Comparison of ENCODE assay signal across 7 cellular contexts in genomic region chr1:32538887-32539583, GRCh38. TPM values are rescaled to one million over a fixed set of nuclear protein-coding genes. Genes with fewer than 3 reads are reported as not detected.
A peak's percentile ranks its signal among the peaks of the same experiment; 100 is the strongest.
DNase-seq lines count a peak whose midpoint lies in the region; ATAC-seq, FAIRE-seq and TF ChIP-seq lines count a peak whose summit lies in the region.

Gene ZBTB8A (plus strand): TSS chr1:32539427. CDS start chr1:32592932, 53,505 bp downstream.

- CTCF ChIA-PET in HepG2 (lab: Yijun Ruan, JAX; ENCODE audit: low intra/inter-chr PET ratio, low total read pairs), result no interaction called here

- peak within 1 kb of the TSS; percentile 93 for H3K4me2 ChIP-seq in HepG2 (ENCODE audit: low read depth, low read length)

- H3K36me3 ChIP-seq in duodenal mucosa (ENCODE audit: control insufficient read depth in 1 of 2, insufficient read depth in 2 of 2, low read length in 2 of 2) (no peaks in the 10 kb centered on the region), HepG2 (replicated peaks in 1 of 2; ENCODE audit: control insufficient read depth in 1 of 2, insufficient read depth in 2 of 2, low read length in 2 of 2) (no peaks in the 10 kb centered on the region)

- TF ChIP-seq EP300 in HepG2 (IDR thresholded peaks at IDR 0.05; ENCODE audit: low read depth in 2 of 2, low read length in 2 of 2), result no peak
- TF ChIP-seq EP300 in HepG2 (CRISPR knock-in tag; IDR thresholded peaks at IDR 0.05; ENCODE audit: borderline replicate concordance), result no peak

- peak; percentile 55 for ATAC-seq in HepG2
- peak; percentile 28 for ATAC-seq in stimulated activated naive CD8-positive, alpha-beta T cell treated with anti-CD3 and anti-CD28 coated beads, Interleukin-15, Interleukin-2, amounts not matched to agents 100 U/mL and 50 U/mL, for 24 hours

- in situ Hi-C loops in G401 (cut with HindIII; ENCODE audit: low sequenced_read_pairs), result no loop called here
- in situ Hi-C loops in HepG2 (cut with HindIII; ENCODE audit: extremely low pct_ligation_motif_present, low pct_unique_long_range_greater_than_20kb), result no loop called here

- H3K4me3 ChIP-seq in NB4 (ENCODE audit: low read depth, low read length), result peak within 1 kb of the TSS; percentile 34
- peak within 1 kb of the TSS; percentile 78 to 87 for H3K4me3 ChIP-seq in duodenal mucosa (ENCODE audit: low read depth in 1 of 2, low read length in 2 of 2)
- H3K4me3 ChIP-seq in HepG2 (replicated peaks in 1 of 3; ENCODE audit: insufficient read depth in 1 of 3, low read depth in 2 of 3, low read length in 3 of 3), result peak within 1 kb of the TSS; percentile 63 to 79 (median 76)

- no peaks in the 10 kb centered on the region for H3K79me2 ChIP-seq in HepG2 (ENCODE audit: insufficient read depth, low read length)

- no TSS peak for BruUV-seq in HepG2 (replicated peaks; lab: Mats Ljungman, UMichigan)

- TF ChIP-seq POLR2A in NB4 (IDR thresholded peaks at IDR 0.05; ENCODE audit: extremely low read depth, insufficient read length), result no peak
- 0 out of 4 replicates have a peak, but pooled peaks of 1 of the 2 experiments have one; percentile 31 for TF ChIP-seq POLR2A in HepG2 (IDR thresholded peaks at IDR 0.05; ENCODE audit: insufficient read depth in 1 of 2, low read depth in 2 of 2, low read length in 2 of 2)

- H3K9ac ChIP-seq in duodenal mucosa (ENCODE audit: low read depth in 1 of 2, low read length in 2 of 2), result peak within 1 kb of the TSS; percentile 64 to 68
- peak within 1 kb of the TSS; percentile 64 for H3K9ac ChIP-seq in HepG2 (ENCODE audit: insufficient read depth, low read depth, low read length)

- FAIRE-seq in HepG2 (lab: Jason Lieb, UNC), result peak; percentile 30

- TF ChIP-seq CTCF in NB4 (IDR thresholded peaks at IDR 0.05; ENCODE audit: low read depth, low read length) (no peak), HepG2 (CRISPR knock-in tag; IDR thresholded peaks at IDR 0.05) (peak; percentile 7; the same call in 1 of the 2 replicates)

- H4K20me1 ChIP-seq in HepG2 (ENCODE audit: insufficient read depth, low read length), result no peaks in the 10 kb centered on the region

- WGBS in HepG2 (ENCODE audit: low lambda C conversion rate), result 0% methylated on average over 15 of the region's 33 CpGs

- H2AFZ ChIP-seq in HepG2 (ENCODE audit: low read length), result no peak within 1 kb of the TSS

- H3K27me3 ChIP-seq in duodenal mucosa (ENCODE audit: control insufficient read depth in 1 of 2, insufficient read depth in 2 of 2, low read length in 2 of 2) (no peaks in the 10 kb centered on the region), HepG2 (ENCODE audit: control insufficient read depth in 1 of 2, insufficient read depth in 2 of 2, low read length in 2 of 2) (peaks cover 2 to 25% of the 10 kb centered on the region in 2 experiments; a peak in 2 of 5 replicates)

- peaks cover 9 to 16% of the 10 kb centered on the region in 2 donors for H3K4me1 ChIP-seq in duodenal mucosa (ENCODE audit: control insufficient read depth in 1 of 2, insufficient read depth in 2 of 2, low read length in 2 of 2)
- peaks cover 22% of the 10 kb centered on the region for H3K4me1 ChIP-seq in HepG2 (ENCODE audit: insufficient read depth, low read length)

- TF ChIP-seq RAD21 in HepG2 (CRISPR knock-in tag; IDR thresholded peaks at IDR 0.05), result no peak

- POLR2A ChIA-PET in HepG2 (lab: Yijun Ruan, JAX), result interaction anchor here (0.7 to 1.0 kb wide), 2 partner anchors 90 to 91 kb away, joined by 3 to 4 read pairs; no protein-coding TSS in a partner anchor

- DNase-seq in G401 (ENCODE audit: low spot score) (peak; percentile 68), NB4 (ENCODE audit: low read depth) (peak; percentile 52), T1000 (lab: John Stamatoyannopoulos, UW) (peak; percentile 29), HepG2 (ENCODE audit: low spot score) (peak; percentile 30), GF-D8 (lab: John Stamatoyannopoulos, UW) (no peak)
- DNase-seq in stimulated activated naive CD8-positive, alpha-beta T cell treated with anti-CD3 and anti-CD28 coated beads, Interleukin-15, Interleukin-2, amounts not matched to agents 100 U/mL and 50 U/mL, for 24 hours, result peak; percentile 16

- H3K27ac ChIP-seq in duodenal mucosa (ENCODE audit: low read depth, low read length) (peak within 1 kb of the TSS; percentile 54), HepG2 (ENCODE audit: extremely low read length, insufficient read depth, low read length) (no peak within 1 kb of the TSS)

- H3K9me3 ChIP-seq in duodenal mucosa (ENCODE audit: control insufficient read depth in 1 of 2, low read length in 2 of 2) (no peaks in the 10 kb centered on the region), HepG2 (ENCODE audit: low read length) (no peaks in the 10 kb centered on the region)

- intact Hi-C loops in HepG2 (cut with micrococcal nuclease; ENCODE audit: unreplicated experiment), result no loop called here

TF ChIP-seq in HepG2, 621 proteins besides CTCF, POLR2A, EP300 and RAD21 (continues in another document):
- TF ChIP-seq ZFX (CRISPR knock-in tag; IDR thresholded peaks at IDR 0.05; ENCODE audit: low read depth), result peak; percentile 62
- no peak for TF ChIP-seq ZSCAN12 (CRISPR knock-in tag; IDR thresholded peaks at IDR 0.05)
- TF ChIP-seq CHCHD3 (CRISPR knock-in tag; IDR thresholded peaks at IDR 0.05), result no peak
- no peak for TF ChIP-seq RELA (CRISPR knock-in tag; IDR thresholded peaks at IDR 0.05)
- no peak for TF ChIP-seq ZNF609 (CRISPR knock-in tag; IDR thresholded peaks at IDR 0.05; ENCODE audit: borderline replicate concordance)
- TF ChIP-seq KAT7 (CRISPR knock-in tag; IDR thresholded peaks at IDR 0.05; ENCODE audit: borderline replicate concordance), result no peak
- no peak for TF ChIP-seq SOX6 (IDR thresholded peaks at IDR 0.05)
- 0 out of 2 replicates have a peak, but pooled peaks have one; percentile 14 for TF ChIP-seq SOX6 (CRISPR knock-in tag; IDR thresholded peaks at IDR 0.05)

RNA-seq across cellular contexts. Expression of gene ZBTB8A, which starts in this region (rescaled TPM):
- 7.7 and 12.0 TPM in 2 replicates for total RNA-seq in G401 (2014; rRNA removed; shearing (Covaris generic))
- total RNA-seq in HepG2 (2016; rRNA removed; fragmentation: Illumina TruSeq; extraction: Trizol), result 3.7 and 4.7 TPM in 2 replicates
- 3.4 and 3.6 TPM in 2 replicates for total RNA-seq in HepG2 (2016; cell fraction: cytosol; rRNA removed; fragmentation: Illumina TruSeq; extraction: Trizol; ENCODE audit: low read depth)
- total RNA-seq in HepG2 (2016; cell fraction: insoluble cytoplasmic fraction; rRNA removed; fragmentation: Illumina TruSeq; extraction: Trizol), result 3.7 and 5.2 TPM in 2 replicates
- total RNA-seq in HepG2 (2016; cell fraction: membrane; rRNA removed; fragmentation: Illumina TruSeq; extraction: Trizol), result 3.3 and 3.9 TPM in 2 replicates
- total RNA-seq in HepG2 (2016; cell fraction: nucleus; rRNA removed; fragmentation: Illumina TruSeq; extraction: Trizol), result 2.2 and 2.4 TPM in 2 replicates
- 0.82 and 1.3 TPM in 2 replicates for polyA plus RNA-seq in HepG2 (2011; rRNA removed)
- 0.40 and 0.60 TPM in 2 replicates for polyA plus RNA-seq in HepG2 (2011; cell fraction: cytosol; rRNA removed)
- polyA plus RNA-seq in HepG2 (2011; cell fraction: nucleus; rRNA removed), result 0.29 and 0.38 TPM in 2 replicates
- polyA plus RNA-seq in HepG2 (2012), result 0.62 and 1.0 TPM in 2 replicates
- polyA plus RNA-seq in HepG2 (2016; cell fraction: cytosol; fragmentation: Illumina TruSeq; extraction: Trizol; ENCODE audit: low read depth), result 0.27 and 0.38 TPM in 2 replicates
- polyA plus RNA-seq in HepG2 (2016; cell fraction: insoluble cytoplasmic fraction; fragmentation: Illumina TruSeq; extraction: Trizol; ENCODE audit: low read depth), result 2.6 and 3.1 TPM in 2 replicates
- polyA plus RNA-seq in HepG2 (2016; cell fraction: membrane; fragmentation: Illumina TruSeq; extraction: Trizol; ENCODE audit: low read depth), result 0.57 and 0.73 TPM in 2 replicates
- 2.7 and 3.0 TPM in 2 replicates for polyA plus RNA-seq in HepG2 (2016; cell fraction: nucleus; fragmentation: Illumina TruSeq; extraction: Trizol; ENCODE audit: insufficient read depth, low read depth)
- 1.1 and 7.0 TPM in 2 replicates for polyA minus RNA-seq in HepG2 (2011; rRNA and poly(A)+ RNA removed; ENCODE audit: low replicate concordance)
- polyA minus RNA-seq in HepG2 (2011; cell fraction: cytosol; rRNA and poly(A)+ RNA removed), result 1.2 and 1.4 TPM in 2 replicates
- 2.2 and 2.4 TPM in 2 replicates for polyA minus RNA-seq in HepG2 (2011; cell fraction: nucleus; rRNA and poly(A)+ RNA removed)
